Comparison of ENCODE assay signal across 15 cellular contexts in genomic region chr1:15145327-15145726, GRCh38. TPM values are rescaled to one million over a fixed set of nuclear protein-coding genes. Genes with fewer than 3 reads are reported as not detected.
DNase-seq lines count a peak whose midpoint lies in the region; ATAC-seq and TF ChIP-seq lines count a peak whose summit lies in the region.
"Had no signal": no experiment of that assay in that cellular context is flagged by ENCODE, and none has a peak within 500 bp of the region (broad histone marks: within the 10 kb centered on the region; RNA-seq: fewer than 3 reads in every experiment).

No MANE protein-coding gene starts in this region.

- H3K4me3 Mint-ChIP-seq in Caco-2 (ENCODE audit: unreplicated experiment) (no peak overlapping the region), neural crest cell (no peak overlapping the region)
- H3K4me3 Mint-ChIP-seq: CD14-positive monocyte; CD4-positive, alpha-beta memory T cell; H9 had no signal

- H3K36me3 ChIP-seq in Caco-2 (ENCODE audit: control insufficient read depth, insufficient read depth, low read length) (no peaks in the 10 kb centered on the region), body of pancreas (replicated peaks in 1 of 2; ENCODE audit: insufficient read depth in 1 of 2, low read depth in 2 of 2) (no peaks in the 10 kb centered on the region), stomach smooth muscle (ENCODE audit: control insufficient read depth in 2 of 2, insufficient read depth in 2 of 2, low read length in 2 of 2) (no peaks in the 10 kb centered on the region)
- H3K36me3 ChIP-seq: BLaER1 had no signal

- POLR2A ChIA-PET in Caco-2 (lab: Charles Lee), result no interaction called here

- no peak overlapping the region for H3K9ac ChIP-seq in stomach smooth muscle (ENCODE audit: low read length in 2 of 2)
- H3K9ac ChIP-seq: BLaER1 had no signal

- H3K36me3 Mint-ChIP-seq in Caco-2 (ENCODE audit: insufficient read depth, unreplicated experiment) (no peaks in the 10 kb centered on the region), neural crest cell (ENCODE audit: low read depth) (no peaks in the 10 kb centered on the region)
- H3K36me3 Mint-ChIP-seq: CD14-positive monocyte; CD4-positive, alpha-beta memory T cell had no signal

- 13 to 21% methylated on average over 2 of the region's 2 CpGs for WGBS in body of pancreas, 2 donors

- intact Hi-C loops in Caco-2 (cut with micrococcal nuclease; ENCODE audit: unreplicated experiment), result no loop called here
- intact Hi-C loops in body of pancreas (cut with DNase I), result no loop called here

- H3K27me3 ChIP-seq in Caco-2 (replicated peaks; ENCODE audit: control insufficient read depth, insufficient read depth, low read length), result no peaks in the 10 kb centered on the region
- H3K27me3 ChIP-seq in body of pancreas, result no peaks in the 10 kb centered on the region
- H3K27me3 ChIP-seq in stomach smooth muscle (ENCODE audit: control insufficient read depth in 1 of 2, insufficient read depth in 2 of 2, low read length in 2 of 2), result no peaks in the 10 kb centered on the region
- no peaks in the 10 kb centered on the region for H3K27me3 ChIP-seq in foreskin keratinocyte

- TF ChIP-seq CTCF in Caco-2 (IDR thresholded peaks at IDR 0.05; ENCODE audit: insufficient read depth in 1 of 2, low read depth in 1 of 2, low read length in 1 of 2, severe bottlenecking in 1 of 2, unreplicated experiment in 1 of 2) (no peak), body of pancreas (IDR thresholded peaks at IDR 0.05) (no peak), neural crest cell (conservative IDR thresholded peaks at IDR 0.05) (no peak), foreskin keratinocyte (conservative IDR thresholded peaks at IDR 0.05) (no peak)

- H3K27ac Mint-ChIP-seq in Caco-2 (ENCODE audit: unreplicated experiment), result peak overlapping the region; percentile 43
- peak overlapping the region; percentile 75 for H3K27ac Mint-ChIP-seq in neural crest cell (ENCODE audit: unreplicated experiment)
- H3K27ac Mint-ChIP-seq: H9 had no signal

- CTCF ChIA-PET in Caco-2 (lab: Charles Lee), result no interaction called here

- peaks cover 4% of the 10 kb centered on the region for H3K4me1 ChIP-seq in Caco-2
- peaks cover 84% of the 10 kb centered on the region for H3K4me1 ChIP-seq in body of pancreas
- H3K4me1 ChIP-seq in stomach smooth muscle (ENCODE audit: control insufficient read depth, insufficient read depth, low read length), result peaks cover 31% of the 10 kb centered on the region
- peaks cover 14% of the 10 kb centered on the region for H3K4me1 ChIP-seq in foreskin keratinocyte

- H3K4me3 ChIP-seq in Caco-2 (ENCODE audit: low read depth, low read length) (no peak overlapping the region), body of pancreas (no peak overlapping the region), stomach smooth muscle (ENCODE audit: low read length in 2 of 2) (no peak overlapping the region)
- H3K4me3 ChIP-seq: BLaER1 had no signal

- H3K4me1 Mint-ChIP-seq in Caco-2 (ENCODE audit: low read depth, unreplicated experiment), result peaks cover 21% of the 10 kb centered on the region
- peaks cover 3% of the 10 kb centered on the region for H3K4me1 Mint-ChIP-seq in neural crest cell
- H3K4me1 Mint-ChIP-seq: CD4-positive, alpha-beta memory T cell had no signal

- DNase-seq in Caco-2 (peak in 1 of 2 experiments; percentile 57), body of pancreas (no peak), neural crest cell (ENCODE audit: low read depth, low spot score) (no peak), foreskin keratinocyte (no peak), HUDEP-2 (lab: John Stamatoyannopoulos, UW; ENCODE audit: unreplicated experiment in 76 of 76) (no peak), T1000 (lab: John Stamatoyannopoulos, UW) (no peak)
- DNase-seq: 8988T; Calu3; CD4-positive, alpha-beta memory T cell; DMS79 treated with DMSO at 0.1 percent for 48 hours; GF-D8; H9 had no signal

- H3K9me3 Mint-ChIP-seq in Caco-2 (ENCODE audit: unreplicated experiment) (no peaks in the 10 kb centered on the region), neural crest cell (no peaks in the 10 kb centered on the region)
- H3K9me3 Mint-ChIP-seq: H9 had no signal

- H3K9me3 ChIP-seq in Caco-2, result no peaks in the 10 kb centered on the region
- no peaks in the 10 kb centered on the region for H3K9me3 ChIP-seq in body of pancreas
- H3K9me3 ChIP-seq in stomach smooth muscle (ENCODE audit: control insufficient read depth in 2 of 2, low read length in 2 of 2), result no peaks in the 10 kb centered on the region
- H3K9me3 ChIP-seq: BLaER1 had no signal

- peak overlapping the region; percentile 64 to 83 (median 74) for H3K27ac ChIP-seq in body of pancreas
- H3K27ac ChIP-seq in stomach smooth muscle (ENCODE audit: low read length), result peak overlapping the region; percentile 76
- no peak overlapping the region for H3K27ac ChIP-seq in foreskin keratinocyte
- H3K27ac ChIP-seq: BLaER1 had no signal

- no peaks in the 10 kb centered on the region for H3K27me3 Mint-ChIP-seq in Caco-2 (ENCODE audit: insufficient read depth, unreplicated experiment)
- peaks cover 39% of the 10 kb centered on the region for H3K27me3 Mint-ChIP-seq in neural crest cell (ENCODE audit: low read depth)

- ATAC-seq in body of pancreas, result peak; percentile 23
- no peak for ATAC-seq in foreskin keratinocyte

- no TSS peak for BruUV-seq in Caco-2 (replicated peaks; lab: Mats Ljungman, UMichigan)

- no peak for TF ChIP-seq POLR2A in body of pancreas (IDR thresholded peaks at IDR 0.05)

RNA-seq across cellular contexts. Expression of gene TMEM51, which starts 8.2 kb away (rescaled TPM):
- total RNA-seq in Caco-2 (2022) (24.7 and 25.0 TPM in 2 replicates), body of pancreas (10 to 100 TPM; 26.5 to 36.9 TPM), neural crest cell (6.6 and 6.7 TPM in 2 replicates), foreskin keratinocyte (15.4 and 18.1 TPM in 2 replicates)
- polyA plus RNA-seq in foreskin keratinocyte, result 19.2 and 19.5 TPM in 2 replicates
- polyA plus RNA-seq: CD4-positive, alpha-beta memory T cell had no signal
